In the genomic region with DNA sequence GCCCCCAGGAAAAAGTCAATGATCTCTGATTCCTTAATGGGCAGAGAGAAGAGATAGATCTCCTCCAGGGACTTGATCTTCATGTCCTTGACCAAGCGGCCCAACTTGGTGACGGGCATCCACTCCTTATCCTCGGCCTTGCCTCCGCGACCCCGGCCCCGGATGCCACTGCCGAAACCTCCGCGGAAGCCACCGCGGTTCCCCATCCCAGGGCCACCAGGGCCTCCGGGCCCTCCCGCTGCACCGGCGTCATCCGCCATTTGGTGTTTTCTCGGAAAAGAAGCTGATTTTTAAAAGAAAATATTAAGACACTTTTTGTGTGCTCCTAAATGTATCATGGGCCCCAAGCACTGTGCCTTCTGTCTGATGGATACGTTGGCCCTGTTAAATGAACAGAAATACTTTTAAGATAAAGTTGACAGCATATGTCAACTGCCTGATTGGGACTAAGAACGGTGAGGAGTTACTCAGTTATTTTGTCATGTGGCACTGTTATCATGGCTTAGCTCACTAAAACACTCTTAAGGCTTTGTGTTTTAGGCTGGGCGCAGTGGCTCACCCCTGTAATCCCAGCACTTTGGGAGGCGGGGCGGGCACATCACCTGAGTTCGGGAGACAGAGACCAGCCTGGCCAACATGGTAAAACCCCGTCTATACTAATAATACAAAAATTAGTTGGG, we compare ENCODE assay signal across 1 cellular context. TPM values are rescaled to one million over a fixed set of nuclear protein-coding genes. Genes with fewer than 3 reads are reported as not detected.
"Had no signal": no experiment of that assay in that cellular context is flagged by ENCODE, and none has a peak within 500 bp of the region (broad histone marks: within the 10 kb centered on the region; RNA-seq: fewer than 3 reads in every experiment).

No MANE protein-coding gene starts in this region.

RNA-seq across cellular contexts. Expression of a gene that starts 13.3 kb away (rescaled TPM):
- polyA plus RNA-seq: naive thymus-derived CD4-positive, alpha-beta T cell had no signal
